Comparison of ENCODE assay signal across 8 cellular contexts in the genomic region with DNA sequence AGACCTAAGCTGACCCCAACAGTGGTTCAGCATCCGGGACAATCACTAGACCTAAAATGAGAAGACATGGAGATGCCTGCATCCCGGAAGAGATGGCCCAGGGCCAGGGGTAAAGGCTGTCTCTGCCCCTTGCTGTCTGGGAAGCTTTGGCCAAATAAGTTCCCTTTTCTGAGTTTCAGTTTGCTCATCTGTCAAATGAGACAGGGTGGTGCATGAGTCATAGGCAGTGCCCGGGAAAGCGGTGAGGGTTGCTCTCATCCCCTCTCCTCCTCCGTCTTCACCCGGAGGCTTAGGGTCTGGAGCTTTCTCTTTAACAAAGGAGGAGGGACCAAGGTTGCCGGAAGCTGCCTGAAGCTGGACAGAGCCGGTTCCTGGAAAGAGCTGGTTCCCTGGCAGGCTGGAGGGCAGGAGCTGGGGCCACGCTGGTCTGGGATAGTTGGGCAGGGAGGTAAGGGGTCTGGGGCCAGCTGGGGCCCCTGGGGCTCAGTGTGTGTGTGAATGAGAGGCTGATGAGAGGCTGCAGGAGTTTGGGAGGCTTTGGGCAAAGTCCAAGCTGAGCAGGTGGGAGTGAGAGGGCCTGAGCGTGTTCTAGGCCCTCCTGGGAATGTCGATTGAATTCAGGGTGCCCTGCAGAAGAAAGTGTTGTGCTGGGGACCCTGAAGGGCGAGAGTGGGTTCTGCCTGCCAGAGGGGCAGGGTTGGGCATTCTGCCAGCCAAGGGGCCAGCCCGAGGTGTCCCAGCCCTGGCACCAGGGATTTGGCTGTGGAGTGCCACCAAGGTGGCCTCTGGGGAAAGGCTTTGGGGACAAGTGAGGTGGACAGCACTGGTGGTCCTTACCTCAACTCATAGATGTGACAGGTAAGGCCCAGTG. TPM values are rescaled to one million over a fixed set of nuclear protein-coding genes. Genes with fewer than 3 reads are reported as not detected.
DNase-seq lines count a peak whose midpoint lies in the region; ATAC-seq, FAIRE-seq and TF ChIP-seq lines count a peak whose summit lies in the region.

A gene with protein sequence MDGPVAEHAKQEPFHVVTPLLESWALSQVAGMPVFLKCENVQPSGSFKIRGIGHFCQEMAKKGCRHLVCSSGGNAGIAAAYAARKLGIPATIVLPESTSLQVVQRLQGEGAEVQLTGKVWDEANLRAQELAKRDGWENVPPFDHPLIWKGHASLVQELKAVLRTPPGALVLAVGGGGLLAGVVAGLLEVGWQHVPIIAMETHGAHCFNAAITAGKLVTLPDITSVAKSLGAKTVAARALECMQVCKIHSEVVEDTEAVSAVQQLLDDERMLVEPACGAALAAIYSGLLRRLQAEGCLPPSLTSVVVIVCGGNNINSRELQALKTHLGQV (plus strand): TSS at position 351 of the 871 bp plus-strand sequence. CDS start 5,603 bp downstream, outside the sequence.

- FAIRE-seq in islet of Langerhans (lab: Jason Lieb, UNC), result peak; percentile 24

- POLR2A ChIA-PET in PC-3 (lab: Charles Lee; ENCODE audit: unreplicated experiment), result interaction anchor here (0.5 kb wide), 1 partner anchor 322 kb away, joined by 10 read pairs; no protein-coding TSS in a partner anchor

- TF ChIP-seq CTCF in PC-3 (conservative IDR thresholded peaks at IDR 0.05; ENCODE audit: low read depth, low read length), result no peak
- TF ChIP-seq CTCF in mammary epithelial cell (conservative IDR thresholded peaks at IDR 0.05 in 1 of 2, IDR thresholded peaks at IDR 0.05 in 1 of 2; ENCODE audit: extremely low read depth in 1 of 2, insufficient read depth in 1 of 2, low read depth in 1 of 2, low read length in 2 of 2), result no peak
- no peak for TF ChIP-seq CTCF in smooth muscle cell (IDR thresholded peaks at IDR 0.05; ENCODE audit: borderline replicate concordance, insufficient read depth, poor library complexity, severe bottlenecking)

- H2AFZ ChIP-seq in PC-3 (ENCODE audit: low read length), result peak within 1 kb of the TSS; percentile 73
- H2AFZ ChIP-seq in mammary epithelial cell (ENCODE audit: low read depth, low read length), result peak within 1 kb of the TSS; percentile 86
- H2AFZ ChIP-seq in smooth muscle cell (ENCODE audit: low read depth), result peak within 1 kb of the TSS; percentile 20

- peak within 1 kb of the TSS; percentile 80 for H3K4me3 ChIP-seq in PC-3 (ENCODE audit: low read length)
- peak within 1 kb of the TSS; percentile 50 to 65 (median 62) for H3K4me3 ChIP-seq in mammary epithelial cell (replicated peaks in 1 of 3; ENCODE audit: insufficient read depth in 1 of 3, low read depth in 2 of 3, low read length in 3 of 3)
- H3K4me3 ChIP-seq in smooth muscle cell, result peak within 1 kb of the TSS; percentile 43

- H3F3A ChIP-seq in PC-3 (ENCODE audit: low read length, unreplicated experiment), result no peaks in the 10 kb centered on the region
- no peaks in the 10 kb centered on the region for H3F3A ChIP-seq in smooth muscle cell (ENCODE audit: low read depth)

- H3K9ac ChIP-seq in PC-3 (ENCODE audit: low read length) (peak within 1 kb of the TSS; percentile 89), mammary epithelial cell (ENCODE audit: insufficient read depth, low read length) (peak within 1 kb of the TSS; percentile 78), smooth muscle cell (ENCODE audit: low read depth) (no peak within 1 kb of the TSS)

- WGBS in mammary epithelial cell (ENCODE audit: low coverage, missing lambda C conversion rate), result 0% methylated on average over 7 of the region's 13 CpGs
- 35% methylated on average over 13 of the region's 13 CpGs for WGBS in smooth muscle cell (ENCODE audit: low lambda C conversion rate)

- H3K9me3 ChIP-seq in PC-3 (ENCODE audit: low read length), result no peaks in the 10 kb centered on the region
- H3K9me3 ChIP-seq in mammary epithelial cell (replicated peaks; ENCODE audit: insufficient read depth, low read length), result no peaks in the 10 kb centered on the region
- no peaks in the 10 kb centered on the region for H3K9me3 ChIP-seq in smooth muscle cell (replicated peaks; ENCODE audit: low read depth)

- H3K27ac ChIP-seq in PC-3 (ENCODE audit: low read length) (peak within 1 kb of the TSS; percentile 78), mammary epithelial cell (ENCODE audit: insufficient read depth, low read depth, low read length) (peak within 1 kb of the TSS; percentile 27), smooth muscle cell (ENCODE audit: low read depth) (peak within 1 kb of the TSS; percentile 1)

- intact Hi-C loops in PC-3 (cut with micrococcal nuclease) (loop anchor here (1.0 to 5.0 kb wide), 3 partner anchors 63 to 230 kb away; a partner anchor contains a TSS), mammary epithelial cell (cut with micrococcal nuclease) (loop anchor here (5.0 kb wide), 1 partner anchor 65 kb away; a partner anchor contains a TSS)

- dilution Hi-C loops in mammary epithelial cell (cut with HindIII; ENCODE audit: low sequenced_read_pairs), result no loop called here

- H3K79me2 ChIP-seq in PC-3 (ENCODE audit: low read length) (peaks cover 15% of the 10 kb centered on the region), mammary epithelial cell (ENCODE audit: insufficient read depth, low read length) (peaks cover 4% of the 10 kb centered on the region), smooth muscle cell (ENCODE audit: low read depth) (no peaks in the 10 kb centered on the region)

- CTCF ChIA-PET in PC-3 (lab: Charles Lee) (interaction anchor here (0.6 kb wide), 1 partner anchor 87 kb away, joined by 3 read pairs; no protein-coding TSS in a partner anchor), mammary epithelial cell (lab: Charles Lee; ENCODE audit: low non-redundant PET) (interaction anchor here (0.6 kb wide), 1 partner anchor 201 kb away, joined by 10 read pairs; a partner anchor contains a TSS)

- in situ Hi-C loops in mammary epithelial cell (cut with MboI; ENCODE audit: low sequenced_read_pairs in 2 of 2), result loop anchor here (5.0 to 10.0 kb wide), 3 partner anchors 107 to 227 kb away; no protein-coding TSS in a partner anchor

- H3K36me3 ChIP-seq in PC-3 (ENCODE audit: low read depth, low read length) (no peaks in the 10 kb centered on the region), mammary epithelial cell (ENCODE audit: insufficient read depth, low read length) (no peaks in the 10 kb centered on the region), smooth muscle cell (ENCODE audit: low read depth) (no peaks in the 10 kb centered on the region)

- H3K4me2 ChIP-seq in PC-3 (ENCODE audit: low read length), result peak within 1 kb of the TSS; percentile 95
- peak within 1 kb of the TSS; percentile 99 for H3K4me2 ChIP-seq in mammary epithelial cell (ENCODE audit: insufficient read depth, low read depth, low read length)
- H3K4me2 ChIP-seq in smooth muscle cell, result peak within 1 kb of the TSS; percentile 73

- ATAC-seq in GM19468 (IDR thresholded peaks at IDR 0.05; ENCODE audit: extremely low read depth, unreplicated experiment) (peak; percentile 89), HG03520 (IDR thresholded peaks at IDR 0.05; ENCODE audit: unreplicated experiment) (peak; percentile 80), PC-3 (peak; percentile 99)

- DNase-seq in ELF-1 (ENCODE audit: low read depth, low spot score) (peak; percentile 94), PC-3 (peak; percentile 96), mammary epithelial cell (peak; percentile 91), smooth muscle cell (lab: John Stamatoyannopoulos, UW; ENCODE audit: unreplicated experiment) (peak; percentile 5), NCI-H524 (lab: John Stamatoyannopoulos, UW) (no peak)

- BruUV-seq in PC-3 (replicated peaks; lab: Mats Ljungman, UMichigan), result TSS peak; percentile 74
- BruUV-seq in mammary epithelial cell (replicated peaks; lab: Mats Ljungman, UMichigan), result TSS peak; percentile 64

- H4K20me1 ChIP-seq in PC-3 (ENCODE audit: low read length) (no peaks in the 10 kb centered on the region), mammary epithelial cell (ENCODE audit: insufficient read depth, low read length) (no peaks in the 10 kb centered on the region), smooth muscle cell (ENCODE audit: low read depth) (no peaks in the 10 kb centered on the region)

- H3K27me3 ChIP-seq in PC-3 (ENCODE audit: low read length) (no peaks in the 10 kb centered on the region), mammary epithelial cell (ENCODE audit: insufficient read depth, low read length) (no peaks in the 10 kb centered on the region), smooth muscle cell (ENCODE audit: low read depth) (no peaks in the 10 kb centered on the region)

- peaks cover 22% of the 10 kb centered on the region for H3K4me1 ChIP-seq in PC-3 (ENCODE audit: insufficient read depth, low read length)
- peaks cover 5% of the 10 kb centered on the region for H3K4me1 ChIP-seq in mammary epithelial cell (ENCODE audit: insufficient read depth, low read length)
- peaks cover 5% of the 10 kb centered on the region for H3K4me1 ChIP-seq in smooth muscle cell (ENCODE audit: low read depth)

- no peaks in the 10 kb centered on the region for H3K9me2 ChIP-seq in PC-3 (replicated peaks; ENCODE audit: low read length)

RNA-seq across cellular contexts. Expression of the gene that starts here (rescaled TPM):
- total RNA-seq in PC-3 (2014; rRNA removed) (14.0 and 19.9 TPM in 2 replicates), mammary epithelial cell (10 to 100 TPM in 1 of 2 donors, 1 to 10 TPM in 1; 5.7 to 10.8 TPM), smooth muscle cell (0.81 and 6.7 TPM in 2 replicates)
- polyA plus RNA-seq in mammary epithelial cell (6.1 TPM), smooth muscle cell (3.6 and 5.4 TPM in 2 replicates)
- polyA minus RNA-seq in mammary epithelial cell, result 4.7 TPM

Comparison
In these comparisons a context has a peak if more than half of its experiments do, and no peak if none do; other contexts are left out.
1. DNase-seq: peak in ELF-1 (single experiment), PC-3 (single experiment), mammary epithelial cell (single experiment) and smooth muscle cell (single experiment); none in NCI-H524 (0 of 2).
2. H2AFZ ChIP-seq: peak in every context shown above with its lines; median percentile 86 in mammary epithelial cell; 73 in PC-3; 20 in smooth muscle cell.
3. H3K27ac ChIP-seq: peak in every context shown above with its lines; median percentile 78 in PC-3; 27 in mammary epithelial cell; 1 in smooth muscle cell.
4. Peak in every context shown above with its lines, with median percentiles within 50 percentile points of each other: ATAC-seq, H3K4me2 ChIP-seq and H3K4me3 ChIP-seq.